In genomic region chr6:127576874-127577273, GRCh38 we compare ENCODE assay signal across 32 cellular contexts. TPM values are rescaled to one million over a fixed set of nuclear protein-coding genes. Genes with fewer than 3 reads are reported as not detected.
"Had no signal": no experiment of that assay in that cellular context is flagged by ENCODE, and none has a peak within 500 bp of the region (broad histone marks: within the 10 kb centered on the region; RNA-seq: fewer than 3 reads in every experiment).

C6orf58 (plus strand) TSS chr6:127577174; CDS start chr6:127577186, 12 bp downstream.

- H3K4me3 Mint-ChIP-seq: mesothelial cell of epicardium; naive B cell; natural killer cell treated with Interleukin-12 subunit alpha and Interleukin-12 subunit beta and Interleukin-15 and Interleukin-18, amount 100 ng/mL, for 72 hours; neural crest cell; stimulated activated naive CD8-positive, alpha-beta T cell treated with anti-CD3 and anti-CD28 coated beads, Interleukin-15, amount 100 ng/mL, for 72 hours had no signal

- DNase-seq: cortex of kidney; foreskin fibroblast; gastrocnemius medialis; head of caudate nucleus; mesenchymal stem cell; mucosa of descending colon; naive B cell; stimulated activated CD4-positive, alpha-beta T cell treated with anti-CD3 and anti-CD28 coated beads, Interleukin-12 subunit alpha, Interleukin-12 subunit beta, amount 100 ng/mL, for 4 hours; stimulated activated CD4-positive, alpha-beta T cell treated with anti-CD3 and anti-CD28 coated beads, Interleukin-1b, Interleukin-23, amount 100 ng/mL, for 48 hours; stimulated activated CD4-positive, alpha-beta T cell treated with anti-CD3 and anti-CD28 coated beads, Interleukin-4, amount 100 ng/mL, for 1 hour; stimulated activated CD8-positive, alpha-beta memory T cell treated with anti-CD3 and anti-CD28 coated beads, Interleukin-4, amount 100 ng/mL, for 48 hours; stimulated activated naive CD4-positive, alpha-beta T cell; stimulated activated naive CD8-positive, alpha-beta T cell treated with anti-CD3 and anti-CD28 coated beads, Interleukin-15, amount 100 ng/mL, for 72 hours; transverse colon; upper lobe of right lung; uterus had no signal

- H3K4me1 Mint-ChIP-seq: mesothelial cell of epicardium, naive B cell, neural crest cell had no signal

- H3K36me3 ChIP-seq: gastrocnemius medialis, neutrophil, right atrium auricular region, suprapubic skin, transverse colon, upper lobe of right lung, uterus had no signal

- H3K27ac Mint-ChIP-seq: mesothelial cell of epicardium; naive B cell; natural killer cell treated with Interleukin-12 subunit alpha and Interleukin-12 subunit beta and Interleukin-15 and Interleukin-18, amount 100 ng/mL, for 72 hours; progenitor cell of endocrine pancreas; stimulated activated naive CD8-positive, alpha-beta T cell treated with anti-CD3 and anti-CD28 coated beads, Interleukin-15, amount 100 ng/mL, for 72 hours had no signal

- H3K27me3 ChIP-seq: gastrocnemius medialis, neutrophil, right atrium auricular region, suprapubic skin, transverse colon, upper lobe of right lung, uterus had no signal

- H3K4me3 ChIP-seq: gastrocnemius medialis, mucosa of descending colon, right atrium auricular region, smooth muscle cell, suprapubic skin, transverse colon, upper lobe of right lung, uterus had no signal

- H3K9me3 Mint-ChIP-seq: mesothelial cell of epicardium; naive B cell; natural killer cell treated with Interleukin-12 subunit alpha and Interleukin-12 subunit beta and Interleukin-15 and Interleukin-18, amount 100 ng/mL, for 72 hours; neural crest cell; stimulated activated naive CD8-positive, alpha-beta T cell treated with anti-CD3 and anti-CD28 coated beads, Interleukin-15, amount 100 ng/mL, for 72 hours had no signal

- H3K27me3 Mint-ChIP-seq: natural killer cell treated with Interleukin-12 subunit alpha and Interleukin-12 subunit beta and Interleukin-15 and Interleukin-18, amount 100 ng/mL, for 72 hours; progenitor cell of endocrine pancreas had no signal

- H2AFZ ChIP-seq: parathyroid adenoma had no signal

- H3K36me3 Mint-ChIP-seq: mesothelial cell of epicardium; naive B cell; natural killer cell treated with Interleukin-12 subunit alpha and Interleukin-12 subunit beta and Interleukin-15 and Interleukin-18, amount 100 ng/mL, for 72 hours had no signal

- ATAC-seq: esophagus mucosa; gastrocnemius medialis; left lobe of liver; mucosa of descending colon; natural killer cell treated with Interleukin-12 subunit alpha and Interleukin-12 subunit beta and Interleukin-15 and Interleukin-18, amount 100 ng/mL, for 72 hours; sciatic nerve; stimulated activated naive CD8-positive, alpha-beta T cell treated with anti-CD3 and anti-CD28 coated beads, Interleukin-15, amount 100 ng/mL, for 72 hours; upper lobe of right lung had no signal

- H3K27ac ChIP-seq: epithelial cell of prostate, gastrocnemius medialis, neutrophil, parathyroid adenoma, right atrium auricular region, suprapubic skin, transverse colon, upper lobe of right lung, uterus had no signal

- H3K4me1 ChIP-seq: gastrocnemius medialis, parathyroid adenoma, right atrium auricular region, suprapubic skin, transverse colon, upper lobe of right lung, uterus had no signal

- H3K4me2 ChIP-seq: smooth muscle cell had no signal

- H3K79me2 ChIP-seq: parathyroid adenoma had no signal

- H3K9me3 ChIP-seq: gastrocnemius medialis, mucosa of descending colon, neutrophil, right atrium auricular region, suprapubic skin, transverse colon, upper lobe of right lung, uterus had no signal

RNA-seq across cellular contexts. Expression of gene C6orf58, which starts in this region (rescaled TPM):
- total RNA-seq: esophagus mucosa; gastrocnemius medialis; glomerular endothelial cell; left lobe of liver; lung microvascular endothelial cell; mucosa of descending colon; natural killer cell treated with Interleukin-12 subunit alpha and Interleukin-12 subunit beta and Interleukin-15 and Interleukin-18, amount 100 ng/mL, for 72 hours; neural crest cell; omental fat pad; progenitor cell of endocrine pancreas; right atrium auricular region; sciatic nerve; smooth muscle cell; suprapubic skin; transverse colon; upper lobe of right lung had no signal
